33 cellular contexts compared by ENCODE assay signal in the genomic region with DNA sequence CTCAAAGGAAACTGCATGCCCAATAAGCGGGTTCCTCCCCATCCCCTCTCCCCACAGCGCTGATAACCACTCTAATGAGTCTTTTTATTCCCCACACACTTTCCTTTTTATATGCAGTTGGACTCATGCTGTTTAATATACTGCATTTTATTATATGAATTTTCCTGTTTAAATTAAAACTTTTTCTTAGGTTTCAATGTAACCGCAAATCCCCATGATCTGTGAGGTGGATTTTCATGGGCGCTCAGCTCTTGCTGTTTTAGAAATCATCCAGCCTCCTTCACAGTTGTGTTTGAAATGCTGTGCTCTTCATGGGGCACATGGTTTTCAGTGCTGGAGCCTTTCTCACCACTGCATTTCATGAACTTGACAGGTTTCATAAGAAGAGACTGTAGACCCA.
"Had no signal": no experiment of that assay in that cellular context is flagged by ENCODE, and none has a peak within 500 bp of the region (broad histone marks: within the 10 kb centered on the region; RNA-seq: fewer than 3 reads in every experiment).

No MANE protein-coding gene starts in this region.

- H3K4me1 Mint-ChIP-seq: activated CD4-positive, alpha-beta memory T cell treated with anti-CD3 and anti-CD28 coated beads, Interleukin-2, amount 10 ng/mL, durations not matched to agents 7 days and 5 days; activated CD4-positive, alpha-beta T cell treated with anti-CD3 and anti-CD28 coated beads, Interleukin-2, amount 10 ng/mL, durations not matched to agents 7 days and 5 days; activated naive CD4-positive, alpha-beta T cell treated with anti-CD3 and anti-CD28 coated beads, Interleukin-2, amount 50 U/mL, for 24 hours; activated naive CD8-positive, alpha-beta T cell treated with anti-CD3 and anti-CD28 coated beads for 36 hours; activated naive CD8-positive, alpha-beta T cell treated with anti-CD3 and anti-CD28 coated beads, Interleukin-2, amount 50 U/mL, for 24 hours; T-helper 17 cell had no signal

- FAIRE-seq: bronchial epithelial cell, endometrium, endothelial cell of umbilical vein had no signal

- H3K27me3 Mint-ChIP-seq: activated CD4-positive, alpha-beta memory T cell treated with anti-CD3 and anti-CD28 coated beads, Interleukin-2, amount 10 ng/mL, durations not matched to agents 7 days and 5 days; activated CD4-positive, alpha-beta T cell treated with anti-CD3 and anti-CD28 coated beads, Interleukin-2, amount 10 ng/mL, durations not matched to agents 7 days and 5 days; activated naive CD4-positive, alpha-beta T cell treated with anti-CD3 and anti-CD28 coated beads, Interleukin-2, amount 50 U/mL, for 24 hours; activated naive CD8-positive, alpha-beta T cell treated with anti-CD3 and anti-CD28 coated beads for 36 hours; activated naive CD8-positive, alpha-beta T cell treated with anti-CD3 and anti-CD28 coated beads, Interleukin-2, amount 50 U/mL, for 24 hours; T-helper 17 cell had no signal

- H3K4me3 ChIP-seq: adrenal gland, colonic mucosa, esophagus squamous epithelium had no signal

- H3K36me3 Mint-ChIP-seq: activated naive CD4-positive, alpha-beta T cell treated with anti-CD3 and anti-CD28 coated beads, Interleukin-2, amount 50 U/mL, for 24 hours; activated naive CD8-positive, alpha-beta T cell treated with anti-CD3 and anti-CD28 coated beads for 36 hours had no signal

- DNase-seq: activated CD4-positive, alpha-beta memory T cell treated with anti-CD3 and anti-CD28 coated beads, Interleukin-2, amount 10 ng/mL, durations not matched to agents 7 days and 5 days; activated CD4-positive, alpha-beta T cell treated with anti-CD3 and anti-CD28 coated beads for 1 hour; activated CD4-positive, alpha-beta T cell treated with anti-CD3 and anti-CD28 coated beads for 4 hours; activated CD4-positive, alpha-beta T cell treated with anti-CD3 and anti-CD28 coated beads, Interleukin-2, amount 10 ng/mL, durations not matched to agents 7 days and 5 days; activated CD4-positive, alpha-beta T cell treated with anti-CD3 and anti-CD28 coated beads, Interleukin-2, amount 50 U/mL, for 4 hours; activated CD8-positive, alpha-beta memory T cell treated with anti-CD3 and anti-CD28 coated beads for 24 hours; activated effector memory CD4-positive, alpha-beta T cell treated with anti-CD3 and anti-CD28 coated beads, Interleukin-2, amount 50 U/mL, for 16 hours; activated naive CD4-positive, alpha-beta T cell treated with anti-CD3 and anti-CD28 coated beads for 36 hours; activated naive CD8-positive, alpha-beta T cell treated with anti-CD3 and anti-CD28 coated beads for 36 hours; activated naive CD8-positive, alpha-beta T cell treated with anti-CD3 and anti-CD28 coated beads, Interleukin-2, amount 50 U/mL, for 24 hours; activated T-cell treated with anti-CD3 and anti-CD28 coated beads, Interleukin-2, amount 50 U/mL, for 4 hours; adrenal gland; amygdala; aorta; brain microvascular endothelial cell; caudate nucleus; colonic mucosa; effector CD8-positive, alpha-beta T cell; esophagus squamous epithelium; foreskin melanocyte; head of caudate nucleus; hippocampal formation; T-helper 1 cell; T-helper 17 cell; T1000 had no signal

- H3K27ac Mint-ChIP-seq: activated CD4-positive, alpha-beta memory T cell treated with anti-CD3 and anti-CD28 coated beads, Interleukin-2, amount 10 ng/mL, durations not matched to agents 7 days and 5 days; activated CD4-positive, alpha-beta T cell treated with anti-CD3 and anti-CD28 coated beads, Interleukin-2, amount 10 ng/mL, durations not matched to agents 7 days and 5 days; activated naive CD4-positive, alpha-beta T cell treated with anti-CD3 and anti-CD28 coated beads for 36 hours; activated naive CD4-positive, alpha-beta T cell treated with anti-CD3 and anti-CD28 coated beads, Interleukin-2, amount 50 U/mL, for 24 hours; activated naive CD8-positive, alpha-beta T cell treated with anti-CD3 and anti-CD28 coated beads for 36 hours; activated naive CD8-positive, alpha-beta T cell treated with anti-CD3 and anti-CD28 coated beads, Interleukin-2, amount 50 U/mL, for 24 hours; activated T-helper 1 cell treated with anti-CD3 and anti-CD28 coated beads, Interleukin-12 subunit alpha, Interleukin-12 subunit beta, Interleukin-2, Interleukin-4 antibody, amounts not matched to agents 30 ng/mL and 10 ng/mL and 1 ng/mL, durations not matched to agents 14 hours and 24 hours and 36 hours; activated T-helper 2 cell treated with anti-CD3 and anti-CD28 coated beads, Interferon-gamma antibody, Interleukin-2, Interleukin-4, amounts not matched to agents 10 μg/mL and 5 μg/mL and 100 μg/mL, durations not matched to agents 14 hours and 24 hours and 36 hours; T-helper 17 cell; T-helper 2 cell treated with Interferon-gamma antibody and Interleukin-4, amounts not matched to agents 5 μg/mL and 100 μg/mL, for 36 hours had no signal

- ATAC-seq: activated naive CD8-positive, alpha-beta T cell treated with anti-CD3 and anti-CD28 coated beads, Interleukin-2, amount 50 U/mL, for 24 hours; activated T-cell treated with anti-CD3 and anti-CD28 coated beads, Interleukin-2, amount 50 U/mL, for 4 hours; T-helper 17 cell had no signal

- H3K27me3 ChIP-seq: adrenal gland, brain microvascular endothelial cell, colonic mucosa, esophagus squamous epithelium had no signal

- H3K27ac ChIP-seq: adrenal gland, brain microvascular endothelial cell, colonic mucosa, epithelial cell of prostate, esophagus squamous epithelium had no signal

- H3K4me3 Mint-ChIP-seq: activated CD4-positive, alpha-beta memory T cell treated with anti-CD3 and anti-CD28 coated beads, Interleukin-2, amount 10 ng/mL, durations not matched to agents 7 days and 5 days; activated CD4-positive, alpha-beta T cell treated with anti-CD3 and anti-CD28 coated beads, Interleukin-2, amount 10 ng/mL, durations not matched to agents 7 days and 5 days; activated naive CD4-positive, alpha-beta T cell treated with anti-CD3 and anti-CD28 coated beads for 36 hours; activated naive CD4-positive, alpha-beta T cell treated with anti-CD3 and anti-CD28 coated beads, Interleukin-2, amount 50 U/mL, for 24 hours; activated naive CD8-positive, alpha-beta T cell treated with anti-CD3 and anti-CD28 coated beads for 36 hours; activated naive CD8-positive, alpha-beta T cell treated with anti-CD3 and anti-CD28 coated beads, Interleukin-2, amount 50 U/mL, for 24 hours; activated T-cell treated with anti-CD3 and anti-CD28 coated beads, Interleukin-2, amount 50 U/mL, for 4 hours; activated T-helper 1 cell treated with anti-CD3 and anti-CD28 coated beads, Interleukin-12 subunit alpha, Interleukin-12 subunit beta, Interleukin-2, Interleukin-4 antibody, amounts not matched to agents 30 ng/mL and 10 ng/mL and 1 ng/mL, durations not matched to agents 14 hours and 24 hours and 36 hours; T-helper 17 cell; T-helper 2 cell treated with Interferon-gamma antibody and Interleukin-4, amounts not matched to agents 5 μg/mL and 100 μg/mL, for 36 hours had no signal

- H3K9me3 ChIP-seq: adrenal gland, colonic mucosa, esophagus squamous epithelium had no signal

- H3K4me1 ChIP-seq: colonic mucosa had no signal

- H3K9me3 Mint-ChIP-seq: activated CD4-positive, alpha-beta memory T cell treated with anti-CD3 and anti-CD28 coated beads, Interleukin-2, amount 10 ng/mL, durations not matched to agents 7 days and 5 days; activated CD4-positive, alpha-beta T cell treated with anti-CD3 and anti-CD28 coated beads, Interleukin-2, amount 10 ng/mL, durations not matched to agents 7 days and 5 days; activated naive CD4-positive, alpha-beta T cell treated with anti-CD3 and anti-CD28 coated beads for 36 hours; activated naive CD4-positive, alpha-beta T cell treated with anti-CD3 and anti-CD28 coated beads, Interleukin-2, amount 50 U/mL, for 24 hours; activated naive CD8-positive, alpha-beta T cell treated with anti-CD3 and anti-CD28 coated beads for 36 hours; activated naive CD8-positive, alpha-beta T cell treated with anti-CD3 and anti-CD28 coated beads, Interleukin-2, amount 50 U/mL, for 24 hours; activated T-cell treated with anti-CD3 and anti-CD28 coated beads, Interleukin-2, amount 50 U/mL, for 4 hours; activated T-helper 1 cell treated with anti-CD3 and anti-CD28 coated beads, Interleukin-12 subunit alpha, Interleukin-12 subunit beta, Interleukin-2, Interleukin-4 antibody, amounts not matched to agents 30 ng/mL and 10 ng/mL and 1 ng/mL, durations not matched to agents 14 hours and 24 hours and 36 hours; activated T-helper 2 cell treated with anti-CD3 and anti-CD28 coated beads, Interferon-gamma antibody, Interleukin-2, Interleukin-4, amounts not matched to agents 10 μg/mL and 5 μg/mL and 100 μg/mL, durations not matched to agents 14 hours and 24 hours and 36 hours; T-helper 2 cell treated with Interferon-gamma antibody and Interleukin-4, amounts not matched to agents 5 μg/mL and 100 μg/mL, for 36 hours had no signal

- H3K36me3 ChIP-seq: adrenal gland, brain microvascular endothelial cell, colonic mucosa, esophagus squamous epithelium had no signal
